In the genomic region with DNA sequence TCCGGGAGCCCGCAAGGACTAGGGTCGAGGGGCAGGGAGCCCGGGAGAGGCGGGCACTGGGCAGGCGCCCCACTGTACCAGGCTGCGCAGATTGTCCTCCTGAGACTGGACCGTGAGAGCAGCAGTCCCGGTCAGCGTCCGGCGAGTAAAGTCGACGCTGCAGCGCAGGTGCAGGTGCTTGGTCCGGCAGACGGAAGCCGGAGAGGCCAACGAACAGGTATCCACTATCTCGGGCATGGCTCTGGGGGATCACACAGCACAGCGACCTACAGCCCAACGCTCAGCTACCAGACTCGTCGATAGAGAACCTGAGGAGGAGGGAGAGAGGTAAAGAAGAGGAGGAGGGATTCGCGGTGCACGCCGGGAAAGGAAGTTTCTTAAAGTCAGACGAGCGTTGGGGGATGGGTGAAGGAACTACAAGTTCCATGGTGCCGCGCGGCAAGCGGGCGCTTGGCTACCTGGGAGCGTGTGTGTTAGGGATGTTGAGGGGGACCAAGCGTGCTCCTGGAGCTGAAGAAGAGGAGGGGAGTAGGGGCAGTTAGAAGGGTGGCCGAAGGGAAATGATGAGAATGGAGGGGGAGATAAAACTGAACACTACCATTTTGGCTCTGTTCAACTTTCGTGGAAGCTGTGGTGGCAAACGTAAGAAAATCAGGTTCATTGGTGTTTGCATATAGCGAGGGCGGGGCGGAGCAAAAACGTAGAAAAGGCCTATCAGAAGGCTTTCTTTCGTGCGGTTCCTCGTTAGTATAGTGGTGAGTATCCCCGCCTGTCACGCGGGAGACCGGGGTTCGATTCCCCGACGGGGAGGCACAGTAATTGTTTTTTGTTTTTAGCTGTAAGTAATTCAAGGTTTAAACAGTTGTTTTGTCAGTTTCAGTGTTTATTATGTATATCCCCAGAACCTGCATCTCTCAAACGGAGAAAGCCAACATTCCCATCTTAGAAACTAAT, we compare ENCODE assay signal across 8 cellular contexts. TPM values are rescaled to one million over a fixed set of nuclear protein-coding genes. Genes with fewer than 3 reads are reported as not detected.
DNase-seq lines count a peak whose midpoint lies in the region; ATAC-seq and TF ChIP-seq lines count a peak whose summit lies in the region.

A gene (minus strand): TSS at position 305 of the 954 bp plus-strand sequence. CDS start 68 bp downstream, at position 237.

- POLR2A ChIA-PET in activated CD4-positive, alpha-beta T cell treated with anti-CD3 and anti-CD28 coated beads, Interleukin-2, amount 10 ng/mL, durations not matched to agents 7 days and 5 days (lab: Charles Lee), result interaction anchor here (0.7 kb wide), 1 partner anchor 19 kb away, joined by 9 read pairs; no protein-coding TSS in a partner anchor

- H3K27me3 Mint-ChIP-seq in activated CD4-positive, alpha-beta T cell treated with anti-CD3 and anti-CD28 coated beads, Interleukin-2, amount 10 ng/mL, durations not matched to agents 7 days and 5 days, result no peaks in the 10 kb centered on the region

- CTCF ChIA-PET in activated CD4-positive, alpha-beta T cell treated with anti-CD3 and anti-CD28 coated beads, Interleukin-2, amount 10 ng/mL, durations not matched to agents 7 days and 5 days (lab: Charles Lee), result interaction anchor here (0.6 to 1.7 kb wide), 4 partner anchors 23 to 180 kb away, joined by 3 to 4 read pairs (median 3); no protein-coding TSS in a partner anchor

- no peak within 1 kb of the TSS for H3K4me3 Mint-ChIP-seq in activated CD4-positive, alpha-beta T cell treated with anti-CD3 and anti-CD28 coated beads, Interleukin-2, amount 10 ng/mL, durations not matched to agents 7 days and 5 days

- H3K9me3 Mint-ChIP-seq in activated CD4-positive, alpha-beta T cell treated with anti-CD3 and anti-CD28 coated beads, Interleukin-2, amount 10 ng/mL, durations not matched to agents 7 days and 5 days, result no peaks in the 10 kb centered on the region

- DNase-seq in NCI-H69 (lab: John Stamatoyannopoulos, UW), result peak; percentile 100
- peak; percentile 98 for DNase-seq in activated CD4-positive, alpha-beta T cell treated with anti-CD3 and anti-CD28 coated beads, Interleukin-2, amount 10 ng/mL, durations not matched to agents 7 days and 5 days
- peak; percentile 99 for DNase-seq in dermis blood vessel endothelial cell
- DNase-seq in left lobe of liver (ENCODE audit: low spot score), result peak; percentile 96
- peak; percentile 95 for DNase-seq in stimulated activated CD4-positive, alpha-beta T cell treated with anti-CD3 and anti-CD28 coated beads, Interleukin-2, amount 100 ng/mL, for 4 hours (ENCODE audit: low read depth)

- H3K36me3 Mint-ChIP-seq in activated CD4-positive, alpha-beta T cell treated with anti-CD3 and anti-CD28 coated beads, Interleukin-2, amount 10 ng/mL, durations not matched to agents 7 days and 5 days (ENCODE audit: low read depth), result peaks cover 5% of the 10 kb centered on the region

- peak; percentile 90 for ATAC-seq in GM19372 (IDR thresholded peaks at IDR 0.05; ENCODE audit: low read depth, unreplicated experiment)
- peak; percentile 88 for ATAC-seq in HG03521 (IDR thresholded peaks at IDR 0.05; ENCODE audit: unreplicated experiment)
- ATAC-seq in left lobe of liver, result peak; percentile 96

- no peak within 1 kb of the TSS for H3K27ac Mint-ChIP-seq in activated CD4-positive, alpha-beta T cell treated with anti-CD3 and anti-CD28 coated beads, Interleukin-2, amount 10 ng/mL, durations not matched to agents 7 days and 5 days

- no peak for TF ChIP-seq CTCF in C4-2B (conservative IDR thresholded peaks at IDR 0.05)

- peaks cover 15% of the 10 kb centered on the region for H3K4me1 Mint-ChIP-seq in activated CD4-positive, alpha-beta T cell treated with anti-CD3 and anti-CD28 coated beads, Interleukin-2, amount 10 ng/mL, durations not matched to agents 7 days and 5 days

- peak within 1 kb of the TSS; percentile 78 for H3K27ac ChIP-seq in C4-2B

RNA-seq across cellular contexts. Expression of the gene that starts here (rescaled TPM):
- total RNA-seq in activated CD4-positive, alpha-beta T cell treated with anti-CD3 and anti-CD28 coated beads, Interleukin-2, amount 10 ng/mL, durations not matched to agents 7 days and 5 days, result 10 to 100 TPM; 55.8 to 56.2 TPM
- total RNA-seq in dermis blood vessel endothelial cell (111 and 137 TPM in 2 replicates), left lobe of liver (17.7 TPM)

Comparison
In these comparisons a context has a peak if more than half of its experiments do, and no peak if none do; other contexts are left out.
1. Peak in every context shown above with its lines: DNase-seq, ATAC-seq and H3K27ac ChIP-seq.